Comparison of ENCODE assay signal across 8 cellular contexts in genomic region chr15:82809308-82810060, GRCh38. TPM values are rescaled to one million over a fixed set of nuclear protein-coding genes. Genes with fewer than 3 reads are reported as not detected.
DNase-seq lines count a peak whose midpoint lies in the region; ATAC-seq and TF ChIP-seq lines count a peak whose summit lies in the region.

TSS of gene WHAMM (plus strand) at chr15:82809628. CDS start at chr15:82809727, 99 bp downstream.

- peak within 1 kb of the TSS; percentile 77 to 80 for H3K4me3 ChIP-seq in right atrium auricular region
- H3K4me3 ChIP-seq in psoas muscle = peak within 1 kb of the TSS; percentile 92
- H3K4me3 ChIP-seq in uterus = peak within 1 kb of the TSS; percentile 82 to 99

- peaks cover 23% of the 10 kb centered on the region for H3K4me1 Mint-ChIP-seq in T-helper 1 cell treated with Interleukin-12 subunit alpha and Interleukin-12 subunit beta and Interleukin-4 antibody, amounts not matched to agents 30 μg/mL and 1 μg/mL, for 36 hours (ENCODE audit: low read depth)

- TF ChIP-seq CTCF in right atrium auricular region (IDR thresholded peaks at IDR 0.05) = no peak
- no peak for TF ChIP-seq CTCF in psoas muscle (IDR thresholded peaks at IDR 0.05)
- peak in 2 of 4 experiments; percentile 27 to 32 for TF ChIP-seq CTCF in uterus (IDR thresholded peaks at IDR 0.05)

- peak within 1 kb of the TSS; percentile 94 for H3K27ac Mint-ChIP-seq in T-helper 1 cell treated with Interleukin-12 subunit alpha and Interleukin-12 subunit beta and Interleukin-4 antibody, amounts not matched to agents 30 μg/mL and 1 μg/mL, for 36 hours

- H3K36me3 ChIP-seq in right atrium auricular region (peaks cover 15% of the 10 kb centered on the region), psoas muscle (ENCODE audit: insufficient read depth in 1 of 2, low read depth in 1 of 2) (peaks cover 0 to 17% of the 10 kb centered on the region in 2 donors), uterus (no peaks in the 10 kb centered on the region)

- no peaks in the 10 kb centered on the region for H3K9me3 Mint-ChIP-seq in T-helper 1 cell treated with Interleukin-12 subunit alpha and Interleukin-12 subunit beta and Interleukin-4 antibody, amounts not matched to agents 30 μg/mL and 1 μg/mL, for 36 hours

- DNase-seq in NCI-H1694 (lab: John Stamatoyannopoulos, UW) (peak; percentile 92), right atrium auricular region (ENCODE audit: low spot score) (peak; percentile 100), psoas muscle (peak; percentile 99), uterus (peak; percentile 98 to 99)

- ATAC-seq in HG02885 (IDR thresholded peaks at IDR 0.05; ENCODE audit: poor library complexity, unreplicated experiment) (peak; percentile 88), psoas muscle (peak; percentile 86 to 91 (median 86))

- H3K27me3 ChIP-seq in right atrium auricular region = no peaks in the 10 kb centered on the region
- no peaks in the 10 kb centered on the region for H3K27me3 ChIP-seq in psoas muscle (ENCODE audit: insufficient read depth in 3 of 3, low read length in 2 of 3)
- H3K27me3 ChIP-seq in uterus = no peaks in the 10 kb centered on the region

- H3K9me3 ChIP-seq in right atrium auricular region = no peaks in the 10 kb centered on the region
- no peaks in the 10 kb centered on the region for H3K9me3 ChIP-seq in psoas muscle
- H3K9me3 ChIP-seq in uterus = no peaks in the 10 kb centered on the region

- TF ChIP-seq POLR2A in GM15510 (IDR thresholded peaks at IDR 0.05; ENCODE audit: borderline replicate concordance, extremely low read depth, insufficient read length) (peak; percentile 94), uterus (IDR thresholded peaks at IDR 0.05) (peak; percentile 94 to 98)

- intact Hi-C loops in psoas muscle (cut with DNase I) (loop anchor here in 1 of 2 donors (1.0 kb wide), 1 partner anchor 59 kb away; no protein-coding TSS in a partner anchor), uterus (cut with DNase I; ENCODE audit: low total_unique reads) (loop anchor here (10.0 kb wide), 1 partner anchor 55 kb away; no protein-coding TSS in a partner anchor)

- peak within 1 kb of the TSS; percentile 97 for H3K4me3 Mint-ChIP-seq in T-helper 1 cell treated with Interleukin-12 subunit alpha and Interleukin-12 subunit beta and Interleukin-4 antibody, amounts not matched to agents 30 μg/mL and 1 μg/mL, for 36 hours

- WGBS in psoas muscle, 3 donors = 0% methylated on average over 52 to 67 of the region's 67 CpGs

- peaks cover 29% of the 10 kb centered on the region for H3K27me3 Mint-ChIP-seq in T-helper 1 cell treated with Interleukin-12 subunit alpha and Interleukin-12 subunit beta and Interleukin-4 antibody, amounts not matched to agents 30 μg/mL and 1 μg/mL, for 36 hours (ENCODE audit: low read depth)

- H3K4me1 ChIP-seq in right atrium auricular region = peaks cover 0 to 37% of the 10 kb centered on the region in 2 donors
- peaks cover 50% of the 10 kb centered on the region for H3K4me1 ChIP-seq in psoas muscle
- peaks cover 4 to 5% of the 10 kb centered on the region in 2 donors for H3K4me1 ChIP-seq in uterus

- peaks cover 19% of the 10 kb centered on the region for H3K36me3 Mint-ChIP-seq in T-helper 1 cell treated with Interleukin-12 subunit alpha and Interleukin-12 subunit beta and Interleukin-4 antibody, amounts not matched to agents 30 μg/mL and 1 μg/mL, for 36 hours (ENCODE audit: low read depth)

- H3K27ac ChIP-seq in angular gyrus (ENCODE audit: low read depth, low read length) (peak within 1 kb of the TSS; percentile 88), right atrium auricular region (peak within 1 kb of the TSS; percentile 97 to 98), psoas muscle (peak within 1 kb of the TSS; percentile 100), uterus (peak within 1 kb of the TSS; percentile 99 to 100)

RNA-seq across cellular contexts. Expression of gene WHAMM, which starts in this region (rescaled TPM):
- total RNA-seq in right atrium auricular region (1 to 10 TPM; 5.2 to 6.7 TPM), psoas muscle (10 to 100 TPM; 14.7 to 30.8 (median 24.1) TPM), uterus (10 to 100 TPM in 1 of 4 donors, 1 to 10 TPM in 3; 3.5 to 10.8 (median 5.2) TPM)
- polyA plus RNA-seq in psoas muscle = 10 to 100 TPM in 2 of 3 donors, 1 to 10 TPM in 1; 9.9 to 25.8 (median 12.0) TPM

Comparison
In these comparisons a context has a peak if more than half of its experiments do, and no peak if none do; other contexts are left out.
1. Peak in every context shown above with its lines: DNase-seq, ATAC-seq, H3K4me3 ChIP-seq and H3K27ac ChIP-seq.